ENCODE assay signal across 17 cellular contexts in the genomic region with DNA sequence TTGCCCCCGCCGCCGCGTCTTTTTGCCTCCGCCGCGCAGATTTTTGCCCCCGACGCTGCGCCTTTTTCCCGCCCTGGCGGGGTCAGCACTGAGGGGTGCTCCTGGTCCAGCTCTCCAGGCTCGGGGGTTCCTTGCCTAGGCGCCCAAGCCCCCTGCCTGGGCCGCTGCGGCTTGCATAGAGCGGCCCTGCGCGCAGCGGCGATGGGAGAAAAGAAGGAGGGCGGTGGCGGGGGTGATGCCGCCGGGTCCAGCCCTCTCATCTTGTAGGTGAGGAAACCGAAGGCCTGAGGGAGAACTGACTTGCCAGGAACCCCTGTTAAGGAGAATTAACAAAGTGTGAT.
"Had no signal": no experiment of that assay in that cellular context is flagged by ENCODE, and none has a peak within 500 bp of the region (broad histone marks: within the 10 kb centered on the region; RNA-seq: fewer than 3 reads in every experiment).

No MANE protein-coding gene starts in this region.

- H3K4me3 ChIP-seq: hepatocyte, lung, sigmoid colon, transverse colon had no signal

- ATAC-seq: activated T-cell treated with anti-CD3 and anti-CD28 coated beads, Interleukin-2, amount 50 U/mL, for 72 hours; left colon; stimulated activated naive CD8-positive, alpha-beta T cell treated with anti-CD3 and anti-CD28 coated beads, Interleukin-15, Interleukin-2, amounts not matched to agents 100 U/mL and 50 U/mL, for 24 hours had no signal

- H3K36me3 ChIP-seq: neutrophil, sigmoid colon, transverse colon, WERI-Rb-1 had no signal

- H3K27ac ChIP-seq: hepatocyte, neutrophil, sigmoid colon, transverse colon, WERI-Rb-1 had no signal

- H3K4me1 ChIP-seq: sigmoid colon, transverse colon had no signal

- H2AFZ ChIP-seq: hepatocyte had no signal

- H3K27me3 ChIP-seq: hepatocyte had no signal

- H3K4me2 ChIP-seq: hepatocyte had no signal

- DNase-seq: activated CD4-positive, alpha-beta T cell treated with anti-CD3 and anti-CD28 coated beads for 1 hour; activated CD8-positive, alpha-beta memory T cell treated with anti-CD3 and anti-CD28 coated beads for 24 hours; activated effector memory CD4-positive, alpha-beta T cell treated with anti-CD3 and anti-CD28 coated beads, Interleukin-2, amount 50 U/mL, for 16 hours; activated T-cell treated with anti-CD3 and anti-CD28 coated beads, Interleukin-2, amount 50 U/mL, for 72 hours; amniotic stem cell; dermis blood vessel endothelial cell; left colon; sigmoid colon; stimulated activated CD4-positive, alpha-beta T cell treated with anti-CD3 and anti-CD28 coated beads, Interleukin-12 subunit alpha, Interleukin-12 subunit beta, amount 100 ng/mL, for 4 hours; stimulated activated CD4-positive, alpha-beta T cell treated with anti-CD3 and anti-CD28 coated beads, Interleukin-1b, Interleukin-23, amount 100 ng/mL, for 48 hours; stimulated activated CD8-positive, alpha-beta memory T cell treated with anti-CD3 and anti-CD28 coated beads, Interleukin-4, amount 100 ng/mL, for 48 hours; stimulated activated naive CD8-positive, alpha-beta T cell treated with anti-CD3 and anti-CD28 coated beads, Interleukin-15, Interleukin-2, amounts not matched to agents 100 U/mL and 50 U/mL, for 24 hours; transverse colon; WERI-Rb-1 had no signal

- H3K79me2 ChIP-seq: hepatocyte had no signal
